ENCODE assay signal across 8 cellular contexts in the genomic region with DNA sequence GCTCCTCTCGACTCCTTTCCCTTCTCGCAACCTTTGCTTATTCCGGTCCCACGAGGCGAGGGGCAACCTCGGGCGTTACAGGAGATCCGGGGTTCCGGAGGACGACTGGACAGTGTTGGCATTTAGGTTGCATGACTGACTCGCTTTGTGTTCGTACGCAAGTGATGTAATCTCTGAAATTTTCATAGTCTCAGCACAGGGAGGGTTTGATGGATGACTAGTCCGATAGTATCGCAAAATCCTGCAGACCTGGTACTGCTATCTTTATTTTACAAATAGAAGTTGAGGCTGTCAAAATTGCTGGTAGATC. TPM values are rescaled to one million over a fixed set of nuclear protein-coding genes. Genes with fewer than 3 reads are reported as not detected.
A peak's percentile ranks its signal among the peaks of the same experiment; 100 is the strongest.
DNase-seq lines count a peak whose midpoint lies in the region; ATAC-seq and TF ChIP-seq lines count a peak whose summit lies in the region.

No MANE protein-coding gene starts in this region.

- no peaks in the 10 kb centered on the region; the same call in 1 of the 2 replicates for H4K20me1 ChIP-seq in SU-DHL-6 (ENCODE audit: low read depth, low read length)

- no peak overlapping the region for H2AFZ ChIP-seq in SU-DHL-6 (ENCODE audit: low read depth, low read length, severe bottlenecking)

- peak overlapping the region; percentile 76 for H3K9ac ChIP-seq in SU-DHL-6 (ENCODE audit: low read length)

- H3K4me3 ChIP-seq in SU-DHL-6 (ENCODE audit: insufficient read depth, low read length, poor library complexity, severe bottlenecking) (peak overlapping the region; percentile 91), fibroblast of villous mesenchyme (ENCODE audit: low read depth, low read length) (peak overlapping the region; percentile 95), skeletal muscle cell (ENCODE audit: low read depth, low read length) (peak overlapping the region; percentile 100)

- H3K27ac ChIP-seq in SU-DHL-6 (ENCODE audit: low read depth, low read length), result no peak overlapping the region

- no peaks in the 10 kb centered on the region for H3K9me2 ChIP-seq in SU-DHL-6 (replicated peaks; ENCODE audit: insufficient read depth, low read length)

- H3K9me3 ChIP-seq in SU-DHL-6 (ENCODE audit: insufficient read depth, low read length), result no peaks in the 10 kb centered on the region

- peak overlapping the region; percentile 72 for H3K4me2 ChIP-seq in SU-DHL-6 (ENCODE audit: low read depth, low read length, poor library complexity, severe bottlenecking)

- H3K36me3 ChIP-seq in SU-DHL-6 (ENCODE audit: low read length), result no peaks in the 10 kb centered on the region

- H3K27me3 ChIP-seq in SU-DHL-6 (ENCODE audit: low read length), result no peaks in the 10 kb centered on the region

- no peak for DNase-seq in fibroblast of villous mesenchyme (ENCODE audit: low read depth)
- no peak for DNase-seq in skeletal muscle cell (ENCODE audit: low read depth)
- DNase-seq in GM13976 (ENCODE audit: low spot score), result no peak
- no peak for DNase-seq in medulla oblongata (ENCODE audit: extremely low spot score)
- no peak for DNase-seq in central memory CD4-positive, alpha-beta T cell
- no peak for DNase-seq in 8988T

- H3F3A ChIP-seq in SU-DHL-6 (ENCODE audit: insufficient read depth), result peaks cover 6% of the 10 kb centered on the region; the same call in 1 of the 2 replicates

- peak; percentile 6 for ATAC-seq in GM19438 (IDR thresholded peaks at IDR 0.05; ENCODE audit: low read depth, unreplicated experiment)

- TF ChIP-seq CTCF in SU-DHL-6 (IDR thresholded peaks at IDR 0.05; ENCODE audit: insufficient read depth, low read length, poor library complexity, severe bottlenecking) (no peak), fibroblast of villous mesenchyme (IDR thresholded peaks at IDR 0.05; ENCODE audit: insufficient read depth, low read depth, low read length) (no peak), GM13976 (IDR thresholded peaks at IDR 0.05; ENCODE audit: borderline replicate concordance, control extremely low read depth, extremely low read depth, insufficient read depth, missing control alignments) (no peak)

- peaks cover 56% of the 10 kb centered on the region for H3K79me2 ChIP-seq in SU-DHL-6 (ENCODE audit: insufficient read depth, low read length)

- in situ Hi-C loops in GM13976 (cut with MboI; ENCODE audit: low sequenced_read_pairs, unreplicated experiment), result no loop called here

RNA-seq across cellular contexts. Expression of gene DDX49, which starts 0.3 kb away (rescaled TPM):
- total RNA-seq in fibroblast of villous mesenchyme, result 48.4 and 51.5 TPM in 2 replicates

RNA-seq across cellular contexts. Expression of gene COPE, which starts 0.7 kb away (rescaled TPM):
- 222 and 255 TPM in 2 replicates for total RNA-seq in fibroblast of villous mesenchyme

RNA-seq across cellular contexts. Expression of gene HOMER3, which starts 21.2 kb away (rescaled TPM):
- total RNA-seq in fibroblast of villous mesenchyme, result 58.3 and 64.1 TPM in 2 replicates

RNA-seq across cellular contexts. Expression of gene CERS1, which starts 23.9 kb away (rescaled TPM):
- total RNA-seq in fibroblast of villous mesenchyme, result 0.32 and 1.3 TPM in 2 replicates
